In genomic region chr6:18837013-18837412, GRCh38 we compare ENCODE assay signal across 4 cellular contexts.
"Had no signal": no experiment of that assay in that cellular context is flagged by ENCODE, and none has a peak within 500 bp of the region (broad histone marks: within the 10 kb centered on the region; RNA-seq: fewer than 3 reads in every experiment).

No MANE protein-coding gene starts in this region.

- H3K4me3 ChIP-seq: GM23338 had no signal

- H3K4me2 ChIP-seq: GM23338 had no signal

- ATAC-seq: GM23338 had no signal

- H2AFZ ChIP-seq: GM23338 had no signal

- DNase-seq: H9, HCEC 1CT, IMR-90 had no signal
